20 cellular contexts compared by ENCODE assay signal in genomic region chr17:52505601-52506000, GRCh38.
A peak's percentile ranks its signal among the peaks of the same experiment; 100 is the strongest.
DNase-seq lines count a peak whose midpoint lies in the region; ATAC-seq and TF ChIP-seq lines count a peak whose summit lies in the region.
"Had no signal": no experiment of that assay in that cellular context is flagged by ENCODE, and none has a peak within 500 bp of the region (broad histone marks: within the 10 kb centered on the region; RNA-seq: fewer than 3 reads in every experiment).

No MANE protein-coding gene starts in this region.

- CTCF ChIA-PET in MCF 10A (lab: Yijun Ruan, JAX) = no interaction called here

- peaks cover 22% of the 10 kb centered on the region for H3K27me3 Mint-ChIP-seq in MCF 10A (ENCODE audit: insufficient read depth, unreplicated experiment)
- H3K27me3 Mint-ChIP-seq: B cell; CD4-positive, alpha-beta T cell had no signal

- H3K36me3 ChIP-seq in breast epithelium (no peaks in the 10 kb centered on the region), RWPE2 (ENCODE audit: low read depth) (no peaks in the 10 kb centered on the region), skeletal muscle tissue (ENCODE audit: control insufficient read depth in 3 of 3, insufficient read depth in 3 of 3, low read length in 3 of 3) (no peaks in the 10 kb centered on the region)
- H3K36me3 ChIP-seq: BLaER1 treated with 17β-estradiol and CSF1 and Interleukin-3, amounts not matched to agents 10 nM and 100 nM had no signal

- H3K27ac ChIP-seq in breast epithelium (no peak overlapping the region), RWPE2 (ENCODE audit: poor library complexity, severe bottlenecking) (no peak overlapping the region), skeletal muscle tissue (ENCODE audit: low read depth, low read length) (peak overlapping the region; percentile 11)
- H3K27ac ChIP-seq: 22Rv1; A549; BLaER1 treated with 17β-estradiol and CSF1 and Interleukin-3, amounts not matched to agents 10 nM and 100 nM; C4-2B had no signal

- no peak overlapping the region for H3K4me3 Mint-ChIP-seq in MCF 10A (ENCODE audit: unreplicated experiment)
- H3K4me3 Mint-ChIP-seq: B cell; CD4-positive, alpha-beta T cell; CD8-positive, alpha-beta T cell had no signal

- H3K4me1 Mint-ChIP-seq in MCF 10A (ENCODE audit: insufficient read depth, unreplicated experiment) = peaks cover 6% of the 10 kb centered on the region
- H3K4me1 Mint-ChIP-seq: B cell had no signal

- intact Hi-C loops in MCF 10A (cut with micrococcal nuclease) = no loop called here
- intact Hi-C loops in breast epithelium (cut with DNase I; ENCODE audit: low total_unique reads) = no loop called here

- POLR2A ChIA-PET in MCF 10A (lab: Yijun Ruan, JAX) = no interaction called here

- BruUV-seq in MCF 10A (replicated peaks; lab: Mats Ljungman, UMichigan) = no TSS peak

- H3K9me3 Mint-ChIP-seq in MCF 10A (ENCODE audit: unreplicated experiment) = peaks cover 7% of the 10 kb centered on the region

- no peak overlapping the region for H3K27ac Mint-ChIP-seq in MCF 10A (ENCODE audit: low read depth, unreplicated experiment)
- H3K27ac Mint-ChIP-seq: B cell; CD4-positive, alpha-beta T cell; CD8-positive, alpha-beta T cell had no signal

- ATAC-seq in RWPE2 (ENCODE audit: low read depth) (peak; percentile 29; the same call in 1 of the 3 replicates), GM21825 (IDR thresholded peaks at IDR 0.05; ENCODE audit: unreplicated experiment) (no peak), HG02571 (IDR thresholded peaks at IDR 0.05; ENCODE audit: unreplicated experiment) (no peak)
- ATAC-seq: A549; CD8-positive, alpha-beta T cell; GM12878 had no signal

- H3K27me3 ChIP-seq in breast epithelium = no peaks in the 10 kb centered on the region
- no peaks in the 10 kb centered on the region for H3K27me3 ChIP-seq in RWPE2 (ENCODE audit: insufficient read depth, poor library complexity, severe bottlenecking)
- no peaks in the 10 kb centered on the region for H3K27me3 ChIP-seq in skeletal muscle tissue (ENCODE audit: control insufficient read depth in 3 of 3, insufficient read depth in 3 of 3, low read length in 3 of 3)
- H3K27me3 ChIP-seq: BLaER1 treated with 17β-estradiol and CSF1 and Interleukin-3, amounts not matched to agents 10 nM and 100 nM had no signal

- TF ChIP-seq POLR2A in breast epithelium (IDR thresholded peaks at IDR 0.05) = no peak

- no peak overlapping the region for H3K4me3 ChIP-seq in breast epithelium
- H3K4me3 ChIP-seq in RWPE2 (ENCODE audit: severe bottlenecking) = no peak overlapping the region
- no peak overlapping the region for H3K4me3 ChIP-seq in epithelial cell of esophagus (ENCODE audit: low read length)
- H3K4me3 ChIP-seq in skeletal muscle tissue (ENCODE audit: low read length in 3 of 3) = no peak overlapping the region
- H3K4me3 ChIP-seq: A549; BLaER1 treated with 17β-estradiol and CSF1 and Interleukin-3, amounts not matched to agents 10 nM and 100 nM; GM12878 had no signal

- H3K9me3 ChIP-seq in breast epithelium (no peaks in the 10 kb centered on the region), RWPE2 (ENCODE audit: severe bottlenecking) (no peaks in the 10 kb centered on the region), skeletal muscle tissue (ENCODE audit: control insufficient read depth in 3 of 3, low read length in 3 of 3) (no peaks in the 10 kb centered on the region)
- H3K9me3 ChIP-seq: BLaER1 treated with 17β-estradiol and CSF1 and Interleukin-3, amounts not matched to agents 10 nM and 100 nM; Caco-2 had no signal

- H3K36me3 Mint-ChIP-seq in MCF 10A (ENCODE audit: insufficient read depth, unreplicated experiment) = no peaks in the 10 kb centered on the region
- H3K36me3 Mint-ChIP-seq: CD8-positive, alpha-beta T cell had no signal

- H3K9ac ChIP-seq in skeletal muscle tissue (ENCODE audit: low read depth in 1 of 3, low read length in 3 of 3) = no peak overlapping the region
- H3K9ac ChIP-seq: BLaER1 treated with 17β-estradiol and CSF1 and Interleukin-3, amounts not matched to agents 10 nM and 100 nM had no signal

- no peaks in the 10 kb centered on the region for H3K4me1 ChIP-seq in breast epithelium
- peaks cover 7% of the 10 kb centered on the region for H3K4me1 ChIP-seq in RWPE2 (ENCODE audit: insufficient read depth, poor library complexity, severe bottlenecking)
- H3K4me1 ChIP-seq in skeletal muscle tissue (ENCODE audit: control insufficient read depth in 3 of 3, insufficient read depth in 3 of 3, low read length in 3 of 3) = peaks cover 0 to 4% (median 4%) of the 10 kb centered on the region in 3 donors
- H3K4me1 ChIP-seq: A549; BLaER1 treated with 17β-estradiol and CSF1 and Interleukin-3, amounts not matched to agents 10 nM and 100 nM; Caco-2 had no signal

- no peak for TF ChIP-seq CTCF in MCF 10A (IDR thresholded peaks at IDR 0.05; ENCODE audit: unreplicated experiment)
- TF ChIP-seq CTCF in breast epithelium (IDR thresholded peaks at IDR 0.05) = no peak
- TF ChIP-seq CTCF in RWPE2 (IDR thresholded peaks at IDR 0.05; ENCODE audit: poor library complexity, severe bottlenecking) = no peak
- TF ChIP-seq CTCF in epithelial cell of esophagus (IDR thresholded peaks at IDR 0.05; ENCODE audit: insufficient read depth, low read depth, low read length, missing control alignments) = no peak

- DNase-seq in MCF 10A (ENCODE audit: unreplicated experiment) = peak; percentile 6
- no peak for DNase-seq in breast epithelium (ENCODE audit: low spot score in 2 of 2)
- no peak for DNase-seq in RWPE2 (ENCODE audit: low spot score)
- DNase-seq in epithelial cell of esophagus (ENCODE audit: low read depth) = peak; percentile 7
- no peak for DNase-seq in GDM1 (lab: John Stamatoyannopoulos, UW)
- DNase-seq: AML-193; Caco-2; Calu3; CD4-positive, alpha-beta T cell; CD8-positive, alpha-beta T cell; DMS79 treated with DMSO at 0.1 percent for 48 hours had no signal

Comparison
In these comparisons a context has a peak if more than half of its experiments do, and no peak if none do; other contexts are left out.
1. DNase-seq: peak in MCF 10A (single experiment) and epithelial cell of esophagus (single experiment); none in breast epithelium (0 of 2), RWPE2 (single experiment) and GDM1 (single experiment).